ENCODE assay signal across 29 cellular contexts in genomic region chr5:152406082-152406481, GRCh38. TPM values are rescaled to one million over a fixed set of nuclear protein-coding genes. Genes with fewer than 3 reads are reported as not detected.
"Had no signal": no experiment of that assay in that cellular context is flagged by ENCODE, and none has a peak within 500 bp of the region (broad histone marks: within the 10 kb centered on the region; RNA-seq: fewer than 3 reads in every experiment).

No MANE protein-coding gene starts in this region.

- H3K9me3 ChIP-seq: suprapubic skin, testis, thoracic aorta, thyroid gland, tibial artery, tibial nerve, transverse colon, upper lobe of left lung, upper lobe of right lung, uterus, vagina had no signal

- H3K27ac ChIP-seq: stomach, suprapubic skin, testis, thoracic aorta, thyroid gland, tibial artery, tibial nerve, transverse colon, upper lobe of left lung, upper lobe of right lung, uterus, vagina had no signal

- H3K4me1 ChIP-seq: stomach, suprapubic skin, tibial nerve, transverse colon, upper lobe of left lung, upper lobe of right lung, uterus, vagina had no signal

- H3K4me3 ChIP-seq: stomach, suprapubic skin, testis, thoracic aorta, thyroid gland, tibial artery, tibial nerve, transverse colon, upper lobe of left lung, upper lobe of right lung, uterus, vagina had no signal

- DNase-seq: stimulated activated CD4-positive, alpha-beta T cell treated with anti-CD3 and anti-CD28 coated beads, Interleukin-2, amount 100 ng/mL, for 48 hours; stimulated activated CD4-positive, alpha-beta T cell treated with anti-CD3 and anti-CD28 coated beads, Interleukin-4, amount 100 ng/mL, for 1 hour; stimulated activated CD4-positive, alpha-beta T cell treated with anti-CD3 and anti-CD28 coated beads, Interleukin-4, amount 100 ng/mL, for 24 hours; stimulated activated CD4-positive, alpha-beta T cell treated with anti-CD3 and anti-CD28 coated beads, Interleukin-4, amount 100 ng/mL, for 4 hours; stimulated activated CD8-positive, alpha-beta memory T cell treated with anti-CD3 and anti-CD28 coated beads, Interleukin-4, amount 100 ng/mL, for 48 hours; stimulated activated naive B cell treated with anti-CD40 and anti-IgM and Interleukin-4, amounts not matched to agents 10 μg/mL and 1 μg/mL and 100 μg/mL, for 72 hours; stimulated activated naive CD4-positive, alpha-beta T cell; stimulated activated naive CD4-positive, alpha-beta T cell treated with Interleukin-2 at 50 U/mL for 16 hours; stimulated activated naive CD8-positive, alpha-beta T cell treated with anti-CD3 and anti-CD28 coated beads, Interleukin-15, amount 100 ng/mL, for 72 hours; stimulated activated naive CD8-positive, alpha-beta T cell treated with anti-CD3 and anti-CD28 coated beads, Interleukin-15, Interleukin-2, amounts not matched to agents 100 U/mL and 50 U/mL, for 24 hours; stomach; substantia nigra; testis; thyroid gland; tibial artery; transverse colon; trophoblast cell; upper lobe of left lung; upper lobe of right lung; uterus had no signal

- H3K27me3 ChIP-seq: stomach, suprapubic skin, testis, thyroid gland, tibial nerve, transverse colon, upper lobe of left lung, upper lobe of right lung, uterus, vagina had no signal

- H3K36me3 ChIP-seq: stomach, suprapubic skin, thoracic aorta, thyroid gland, tibial artery, tibial nerve, transverse colon, upper lobe of left lung, upper lobe of right lung, uterus, vagina had no signal

- FAIRE-seq: urothelium cell line had no signal

RNA-seq across cellular contexts. Expression of gene NMUR2, which starts 1.0 kb away (rescaled TPM):
- total RNA-seq: subcutaneous adipose tissue, suprapubic skin, temporal lobe, thoracic aorta, tibial nerve, transverse colon, ureter, urinary bladder, uterus, vagina had no signal
- polyA plus RNA-seq: stomach, urinary bladder had no signal
